Comparison of ENCODE assay signal across 18 cellular contexts in genomic region chr7:138713191-138713590, GRCh38. TPM values are rescaled to one million over a fixed set of nuclear protein-coding genes. Genes with fewer than 3 reads are reported as not detected.
A peak's percentile ranks its signal among the peaks of the same experiment; 100 is the strongest.
DNase-seq lines count a peak whose midpoint lies in the region; ATAC-seq lines count a peak whose summit lies in the region.
"Had no signal": no experiment of that assay in that cellular context is flagged by ENCODE, and none has a peak within 500 bp of the region (broad histone marks: within the 10 kb centered on the region; RNA-seq: fewer than 3 reads in every experiment).

No MANE protein-coding gene starts in this region.

- H3K36me3 Mint-ChIP-seq in activated CD4-positive, alpha-beta memory T cell treated with anti-CD3 and anti-CD28 coated beads, Interleukin-2, amount 10 ng/mL, durations not matched to agents 7 days and 5 days (ENCODE audit: low read depth): no peaks in the 10 kb centered on the region
- no peaks in the 10 kb centered on the region for H3K36me3 Mint-ChIP-seq in activated CD4-positive, alpha-beta memory T cell treated with anti-CD3 and anti-CD28 coated beads for 36 hours
- H3K36me3 Mint-ChIP-seq in activated naive CD8-positive, alpha-beta T cell treated with anti-CD3 and anti-CD28 coated beads, Interleukin-2, amount 10 ng/mL, durations not matched to agents 7 days and 5 days: no peaks in the 10 kb centered on the region
- no peaks in the 10 kb centered on the region for H3K36me3 Mint-ChIP-seq in activated naive CD8-positive, alpha-beta T cell treated with anti-CD3 and anti-CD28 coated beads, Interleukin-2, amount 50 U/mL, for 24 hours (ENCODE audit: low read depth)
- H3K36me3 Mint-ChIP-seq in stimulated activated effector memory CD8-positive, alpha-beta T cell treated with anti-CD3 and anti-CD28 coated beads, Interleukin-12 subunit alpha, Interleukin-12 subunit beta, amount 100 ng/mL, for 72 hours: no peaks in the 10 kb centered on the region
- H3K36me3 Mint-ChIP-seq: CD4-positive, alpha-beta memory T cell had no signal

- CTCF ChIA-PET in activated CD4-positive, alpha-beta memory T cell treated with anti-CD3 and anti-CD28 coated beads, Interleukin-2, amount 10 ng/mL, durations not matched to agents 7 days and 5 days (lab: Charles Lee): interaction anchor here (0.6 to 1.1 kb wide), 2 partner anchors 26 to 111 kb away, joined by 3 to 4 read pairs; no protein-coding TSS in a partner anchor
- CTCF ChIA-PET in activated CD4-positive, alpha-beta memory T cell treated with anti-CD3 and anti-CD28 coated beads for 36 hours (lab: Charles Lee): no interaction called here

- H3K27me3 Mint-ChIP-seq in activated CD4-positive, alpha-beta memory T cell treated with anti-CD3 and anti-CD28 coated beads, Interleukin-2, amount 10 ng/mL, durations not matched to agents 7 days and 5 days: peaks cover 18% of the 10 kb centered on the region
- peaks cover 2% of the 10 kb centered on the region for H3K27me3 Mint-ChIP-seq in activated CD4-positive, alpha-beta memory T cell treated with anti-CD3 and anti-CD28 coated beads for 36 hours
- peaks cover 7% of the 10 kb centered on the region for H3K27me3 Mint-ChIP-seq in activated naive CD8-positive, alpha-beta T cell treated with anti-CD3 and anti-CD28 coated beads, Interleukin-2, amount 10 ng/mL, durations not matched to agents 7 days and 5 days
- peaks cover 9% of the 10 kb centered on the region for H3K27me3 Mint-ChIP-seq in activated naive CD8-positive, alpha-beta T cell treated with anti-CD3 and anti-CD28 coated beads, Interleukin-2, amount 50 U/mL, for 24 hours

- ATAC-seq in activated naive CD8-positive, alpha-beta T cell treated with anti-CD3 and anti-CD28 coated beads, Interleukin-2, amount 10 ng/mL, durations not matched to agents 7 days and 5 days (ENCODE audit: low read depth): peak; percentile 71
- ATAC-seq in activated naive CD8-positive, alpha-beta T cell treated with anti-CD3 and anti-CD28 coated beads, Interleukin-2, amount 50 U/mL, for 24 hours: no peak
- ATAC-seq in stimulated activated effector memory CD8-positive, alpha-beta T cell treated with anti-CD3 and anti-CD28 coated beads, Interleukin-12 subunit alpha, Interleukin-12 subunit beta, amount 100 ng/mL, for 72 hours: peak; percentile 66
- no peak for ATAC-seq in HG02885 (IDR thresholded peaks at IDR 0.05; ENCODE audit: poor library complexity, unreplicated experiment)

- H3K27ac Mint-ChIP-seq in activated CD4-positive, alpha-beta memory T cell treated with anti-CD3 and anti-CD28 coated beads, Interleukin-2, amount 10 ng/mL, durations not matched to agents 7 days and 5 days: no peak overlapping the region
- no peak overlapping the region for H3K27ac Mint-ChIP-seq in activated CD4-positive, alpha-beta memory T cell treated with anti-CD3 and anti-CD28 coated beads for 36 hours
- H3K27ac Mint-ChIP-seq in activated naive CD8-positive, alpha-beta T cell treated with anti-CD3 and anti-CD28 coated beads, Interleukin-2, amount 10 ng/mL, durations not matched to agents 7 days and 5 days: no peak overlapping the region
- no peak overlapping the region for H3K27ac Mint-ChIP-seq in activated naive CD8-positive, alpha-beta T cell treated with anti-CD3 and anti-CD28 coated beads, Interleukin-2, amount 50 U/mL, for 24 hours
- H3K27ac Mint-ChIP-seq in stimulated activated effector memory CD8-positive, alpha-beta T cell treated with anti-CD3 and anti-CD28 coated beads, Interleukin-12 subunit alpha, Interleukin-12 subunit beta, amount 100 ng/mL, for 72 hours: no peak overlapping the region
- H3K27ac Mint-ChIP-seq: HFFc6 had no signal

- peaks cover 18% of the 10 kb centered on the region for H3K4me1 Mint-ChIP-seq in activated CD4-positive, alpha-beta memory T cell treated with anti-CD3 and anti-CD28 coated beads, Interleukin-2, amount 10 ng/mL, durations not matched to agents 7 days and 5 days
- H3K4me1 Mint-ChIP-seq in activated CD4-positive, alpha-beta memory T cell treated with anti-CD3 and anti-CD28 coated beads for 36 hours (ENCODE audit: low read depth): peaks cover 12% of the 10 kb centered on the region
- H3K4me1 Mint-ChIP-seq in activated naive CD8-positive, alpha-beta T cell treated with anti-CD3 and anti-CD28 coated beads, Interleukin-2, amount 10 ng/mL, durations not matched to agents 7 days and 5 days: peaks cover 14% of the 10 kb centered on the region
- peaks cover 10% of the 10 kb centered on the region for H3K4me1 Mint-ChIP-seq in activated naive CD8-positive, alpha-beta T cell treated with anti-CD3 and anti-CD28 coated beads, Interleukin-2, amount 50 U/mL, for 24 hours
- peaks cover 19% of the 10 kb centered on the region for H3K4me1 Mint-ChIP-seq in stimulated activated effector memory CD8-positive, alpha-beta T cell treated with anti-CD3 and anti-CD28 coated beads, Interleukin-12 subunit alpha, Interleukin-12 subunit beta, amount 100 ng/mL, for 72 hours

- DNase-seq in activated CD4-positive, alpha-beta memory T cell treated with anti-CD3 and anti-CD28 coated beads, Interleukin-2, amount 10 ng/mL, durations not matched to agents 7 days and 5 days: peak; percentile 19
- DNase-seq in activated CD4-positive, alpha-beta memory T cell treated with anti-CD3 and anti-CD28 coated beads for 36 hours: no peak
- no peak for DNase-seq in activated naive CD8-positive, alpha-beta T cell treated with anti-CD3 and anti-CD28 coated beads, Interleukin-2, amount 10 ng/mL, durations not matched to agents 7 days and 5 days
- DNase-seq in activated naive CD8-positive, alpha-beta T cell treated with anti-CD3 and anti-CD28 coated beads, Interleukin-2, amount 50 U/mL, for 24 hours: no peak
- DNase-seq in RPMI8226 (peak; percentile 78), cerebellar nuclear complex (lab: John Stamatoyannopoulos, UW) (no peak)
- DNase-seq in stimulated activated effector memory CD8-positive, alpha-beta T cell treated with anti-CD3 and anti-CD28 coated beads, Interleukin-12 subunit alpha, Interleukin-12 subunit beta, amount 100 ng/mL, for 72 hours (ENCODE audit: low spot score in 2 of 2): no peak
- DNase-seq: ACHN; CD4-positive, alpha-beta memory T cell; DMS79; EL; HCEC 1CT; HFFc6; IMR-90 had no signal

- no peaks in the 10 kb centered on the region for H3K9me3 Mint-ChIP-seq in activated CD4-positive, alpha-beta memory T cell treated with anti-CD3 and anti-CD28 coated beads, Interleukin-2, amount 10 ng/mL, durations not matched to agents 7 days and 5 days
- no peaks in the 10 kb centered on the region for H3K9me3 Mint-ChIP-seq in activated CD4-positive, alpha-beta memory T cell treated with anti-CD3 and anti-CD28 coated beads for 36 hours
- no peaks in the 10 kb centered on the region for H3K9me3 Mint-ChIP-seq in activated naive CD8-positive, alpha-beta T cell treated with anti-CD3 and anti-CD28 coated beads, Interleukin-2, amount 10 ng/mL, durations not matched to agents 7 days and 5 days
- no peaks in the 10 kb centered on the region for H3K9me3 Mint-ChIP-seq in activated naive CD8-positive, alpha-beta T cell treated with anti-CD3 and anti-CD28 coated beads, Interleukin-2, amount 50 U/mL, for 24 hours
- no peaks in the 10 kb centered on the region for H3K9me3 Mint-ChIP-seq in stimulated activated effector memory CD8-positive, alpha-beta T cell treated with anti-CD3 and anti-CD28 coated beads, Interleukin-12 subunit alpha, Interleukin-12 subunit beta, amount 100 ng/mL, for 72 hours
- H3K9me3 Mint-ChIP-seq: CD4-positive, alpha-beta memory T cell; HFFc6 had no signal

- intact Hi-C loops in activated CD4-positive, alpha-beta memory T cell treated with anti-CD3 and anti-CD28 coated beads for 36 hours (cut with micrococcal nuclease): loop anchor here (10.0 kb wide), 1 partner anchor 48 kb away; no protein-coding TSS in a partner anchor

- no peak overlapping the region for H3K4me3 Mint-ChIP-seq in activated CD4-positive, alpha-beta memory T cell treated with anti-CD3 and anti-CD28 coated beads, Interleukin-2, amount 10 ng/mL, durations not matched to agents 7 days and 5 days
- no peak overlapping the region for H3K4me3 Mint-ChIP-seq in activated CD4-positive, alpha-beta memory T cell treated with anti-CD3 and anti-CD28 coated beads for 36 hours
- H3K4me3 Mint-ChIP-seq in activated naive CD8-positive, alpha-beta T cell treated with anti-CD3 and anti-CD28 coated beads, Interleukin-2, amount 10 ng/mL, durations not matched to agents 7 days and 5 days: no peak overlapping the region
- no peak overlapping the region for H3K4me3 Mint-ChIP-seq in activated naive CD8-positive, alpha-beta T cell treated with anti-CD3 and anti-CD28 coated beads, Interleukin-2, amount 50 U/mL, for 24 hours
- H3K4me3 Mint-ChIP-seq in stimulated activated effector memory CD8-positive, alpha-beta T cell treated with anti-CD3 and anti-CD28 coated beads, Interleukin-12 subunit alpha, Interleukin-12 subunit beta, amount 100 ng/mL, for 72 hours: no peak overlapping the region
- H3K4me3 Mint-ChIP-seq: HFFc6 had no signal

- POLR2A ChIA-PET in activated CD4-positive, alpha-beta memory T cell treated with anti-CD3 and anti-CD28 coated beads, Interleukin-2, amount 10 ng/mL, durations not matched to agents 7 days and 5 days (lab: Charles Lee): no interaction called here
- POLR2A ChIA-PET in activated CD4-positive, alpha-beta memory T cell treated with anti-CD3 and anti-CD28 coated beads for 36 hours (lab: Charles Lee): no interaction called here
- POLR2A ChIA-PET in activated naive CD8-positive, alpha-beta T cell treated with anti-CD3 and anti-CD28 coated beads, Interleukin-2, amount 10 ng/mL, durations not matched to agents 7 days and 5 days (lab: Charles Lee): no interaction called here

RNA-seq across cellular contexts. Expression of gene SVOPL, which starts 12.0 kb away (rescaled TPM):
- not detected for total RNA-seq in activated CD4-positive, alpha-beta memory T cell treated with anti-CD3 and anti-CD28 coated beads, Interleukin-2, amount 10 ng/mL, durations not matched to agents 7 days and 5 days
- total RNA-seq in activated CD4-positive, alpha-beta memory T cell treated with anti-CD3 and anti-CD28 coated beads for 36 hours: not detected
- 1 to 10 TPM; 2.5 to 4.9 TPM for total RNA-seq in activated naive CD8-positive, alpha-beta T cell treated with anti-CD3 and anti-CD28 coated beads, Interleukin-2, amount 10 ng/mL, durations not matched to agents 7 days and 5 days
- total RNA-seq: A172; CD4-positive, alpha-beta memory T cell; H4; HFFc6; HT-29; IMR-90 had no signal

Comparison
In these comparisons a context has a peak if more than half of its experiments do, and no peak if none do; other contexts are left out.
1. DNase-seq: peak in activated CD4-positive, alpha-beta memory T cell treated with anti-CD3 and anti-CD28 coated beads, Interleukin-2, amount 10 ng/mL, durations not matched to agents 7 days and 5 days (single experiment) and RPMI8226 (single experiment); none in activated CD4-positive, alpha-beta memory T cell treated with anti-CD3 and anti-CD28 coated beads for 36 hours (single experiment), activated naive CD8-positive, alpha-beta T cell treated with anti-CD3 and anti-CD28 coated beads, Interleukin-2, amount 10 ng/mL, durations not matched to agents 7 days and 5 days (single experiment), activated naive CD8-positive, alpha-beta T cell treated with anti-CD3 and anti-CD28 coated beads, Interleukin-2, amount 50 U/mL, for 24 hours (single experiment), stimulated activated effector memory CD8-positive, alpha-beta T cell treated with anti-CD3 and anti-CD28 coated beads, Interleukin-12 subunit alpha, Interleukin-12 subunit beta, amount 100 ng/mL, for 72 hours (0 of 2) and cerebellar nuclear complex (0 of 2).
2. ATAC-seq: peak in activated naive CD8-positive, alpha-beta T cell treated with anti-CD3 and anti-CD28 coated beads, Interleukin-2, amount 10 ng/mL, durations not matched to agents 7 days and 5 days (single experiment) and stimulated activated effector memory CD8-positive, alpha-beta T cell treated with anti-CD3 and anti-CD28 coated beads, Interleukin-12 subunit alpha, Interleukin-12 subunit beta, amount 100 ng/mL, for 72 hours (single experiment); none in activated naive CD8-positive, alpha-beta T cell treated with anti-CD3 and anti-CD28 coated beads, Interleukin-2, amount 50 U/mL, for 24 hours (single experiment) and HG02885 (single experiment).